Comparison of ENCODE assay signal across 9 cellular contexts in the genomic region with DNA sequence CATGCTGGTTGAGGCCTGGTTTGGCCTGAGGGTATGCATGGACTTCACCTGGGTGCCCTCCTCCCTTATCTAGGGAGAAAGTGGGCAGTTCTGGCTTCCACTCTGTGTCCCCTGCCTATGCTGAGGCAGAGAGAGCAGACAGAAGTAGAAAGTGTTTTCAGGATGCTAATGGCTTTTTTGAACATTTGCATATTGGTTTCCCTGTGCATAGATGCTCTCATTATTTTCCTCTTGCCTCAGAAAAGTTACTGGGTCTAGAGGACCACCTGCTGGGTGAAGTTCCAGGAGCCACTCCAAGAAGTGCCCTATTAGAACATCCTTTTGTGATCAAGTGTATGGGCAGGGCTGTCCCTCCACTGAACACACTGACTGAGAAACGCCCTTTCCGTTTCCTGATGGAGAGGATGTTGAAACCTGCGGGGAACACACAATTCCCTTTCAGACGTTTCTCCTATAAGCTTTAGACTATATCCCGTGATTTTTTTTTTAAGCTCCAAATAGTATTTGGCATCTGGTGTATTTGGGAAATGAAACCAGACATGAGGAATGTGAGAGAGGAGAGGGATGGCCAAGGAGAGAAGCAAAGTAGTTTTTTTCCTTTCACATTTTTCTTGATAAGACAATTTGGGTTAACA.
DNase-seq lines count a peak whose midpoint lies in the region; ATAC-seq and TF ChIP-seq lines count a peak whose summit lies in the region.
"Had no signal": no experiment of that assay in that cellular context is flagged by ENCODE, and none has a peak within 500 bp of the region (broad histone marks: within the 10 kb centered on the region; RNA-seq: fewer than 3 reads in every experiment).

No MANE protein-coding gene starts in this region.

- peak in 2 of 4 donors; percentile 20 to 78 for TF ChIP-seq EP300 in upper lobe of left lung (IDR thresholded peaks at IDR 0.05)

- TF ChIP-seq CTCF in right atrium auricular region (IDR thresholded peaks at IDR 0.05): no peak
- no peak for TF ChIP-seq CTCF in upper lobe of left lung (IDR thresholded peaks at IDR 0.05)

- peak; percentile 70 for ATAC-seq in GM21717 (IDR thresholded peaks at IDR 0.05; ENCODE audit: unreplicated experiment)
- peak; percentile 68 to 80 for ATAC-seq in upper lobe of left lung (ENCODE audit: low FRiP score in 2 of 2)

- H3K4me1 ChIP-seq in right atrium auricular region: peaks cover 0 to 76% of the 10 kb centered on the region in 2 donors
- peaks cover 31 to 43% (median 40%) of the 10 kb centered on the region in 4 donors for H3K4me1 ChIP-seq in upper lobe of left lung

- WGBS in upper lobe of left lung, 2 donors: 10 to 26% methylated on average over 5 of the region's 5 CpGs

- no peak for TF ChIP-seq POLR2A in upper lobe of left lung (IDR thresholded peaks at IDR 0.05)

- H3K4me3 ChIP-seq in right atrium auricular region: no peak overlapping the region
- no peak overlapping the region for H3K4me3 ChIP-seq in upper lobe of left lung

- H3K36me3 ChIP-seq in right atrium auricular region (no peaks in the 10 kb centered on the region), upper lobe of left lung (no peaks in the 10 kb centered on the region)

- H3K27me3 ChIP-seq in right atrium auricular region: no peaks in the 10 kb centered on the region
- no peaks in the 10 kb centered on the region for H3K27me3 ChIP-seq in upper lobe of left lung

- H3K27ac ChIP-seq in right atrium auricular region: peak overlapping the region; percentile 81 to 91
- H3K27ac ChIP-seq in upper lobe of left lung: peak overlapping the region; percentile 80 to 91 (median 85)
- H3K27ac ChIP-seq: HL-60 had no signal

- DNase-seq in RPMI7951 (ENCODE audit: low read depth) (peak; percentile 50), right atrium auricular region (ENCODE audit: low spot score) (peak; percentile 73), upper lobe of left lung (peak in 1 of 2 donors; percentile 52), islet precursor cell (no peak), DMS79 (lab: John Stamatoyannopoulos, UW) (no peak), iPS-NIHi7 (ENCODE audit: extremely low spot score) (no peak)
- no peak for DNase-seq in activated T-cell treated with anti-CD3 and anti-CD28 coated beads, Interleukin-2, amount 50 U/mL, for 48 hours

- H3K9me3 ChIP-seq in right atrium auricular region (no peaks in the 10 kb centered on the region), upper lobe of left lung (no peaks in the 10 kb centered on the region)

Comparison
In these comparisons a context has a peak if more than half of its experiments do, and no peak if none do; other contexts are left out.
1. DNase-seq: peak in RPMI7951 (single experiment) and right atrium auricular region (single experiment); none in islet precursor cell (single experiment), DMS79 (single experiment), iPS-NIHi7 (single experiment) and activated T-cell treated with anti-CD3 and anti-CD28 coated beads, Interleukin-2, amount 50 U/mL, for 48 hours (0 of 2).